Comparison of ENCODE assay signal across 1 cellular context in genomic region chr10:85228726-85229125, GRCh38.
TF ChIP-seq lines count a peak whose summit lies in the region.

No MANE protein-coding gene starts in this region.

TF ChIP-seq in HepG2, 621 proteins besides CTCF, POLR2A, EP300 and RAD21 (continued from another document):
- TF ChIP-seq ZNF280D (CRISPR knock-in tag; IDR thresholded peaks at IDR 0.05) (no peak), ZNF749 (CRISPR knock-in tag; IDR thresholded peaks at IDR 0.05; ENCODE audit: borderline replicate concordance) (no peak), ZNF496 (CRISPR knock-in tag; IDR thresholded peaks at IDR 0.05; ENCODE audit: insufficient replicate concordance) (no peak), ZNF891 (CRISPR knock-in tag; IDR thresholded peaks at IDR 0.05) (no peak), ZNF382 (CRISPR knock-in tag; IDR thresholded peaks at IDR 0.05; ENCODE audit: borderline replicate concordance) (no peak)
- TF ChIP-seq, protein P1, sequence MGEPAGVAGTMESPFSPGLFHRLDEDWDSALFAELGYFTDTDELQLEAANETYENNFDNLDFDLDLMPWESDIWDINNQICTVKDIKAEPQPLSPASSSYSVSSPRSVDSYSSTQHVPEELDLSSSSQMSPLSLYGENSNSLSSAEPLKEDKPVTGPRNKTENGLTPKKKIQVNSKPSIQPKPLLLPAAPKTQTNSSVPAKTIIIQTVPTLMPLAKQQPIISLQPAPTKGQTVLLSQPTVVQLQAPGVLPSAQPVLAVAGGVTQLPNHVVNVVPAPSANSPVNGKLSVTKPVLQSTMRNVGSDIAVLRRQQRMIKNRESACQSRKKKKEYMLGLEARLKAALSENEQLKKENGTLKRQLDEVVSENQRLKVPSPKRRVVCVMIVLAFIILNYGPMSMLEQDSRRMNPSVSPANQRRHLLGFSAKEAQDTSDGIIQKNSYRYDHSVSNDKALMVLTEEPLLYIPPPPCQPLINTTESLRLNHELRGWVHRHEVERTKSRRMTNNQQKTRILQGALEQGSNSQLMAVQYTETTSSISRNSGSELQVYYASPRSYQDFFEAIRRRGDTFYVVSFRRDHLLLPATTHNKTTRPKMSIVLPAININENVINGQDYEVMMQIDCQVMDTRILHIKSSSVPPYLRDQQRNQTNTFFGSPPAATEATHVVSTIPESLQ (CRISPR knock-in tag; conservative IDR thresholded peaks at IDR 0.05) = no peak
- TF ChIP-seq, protein P2, sequence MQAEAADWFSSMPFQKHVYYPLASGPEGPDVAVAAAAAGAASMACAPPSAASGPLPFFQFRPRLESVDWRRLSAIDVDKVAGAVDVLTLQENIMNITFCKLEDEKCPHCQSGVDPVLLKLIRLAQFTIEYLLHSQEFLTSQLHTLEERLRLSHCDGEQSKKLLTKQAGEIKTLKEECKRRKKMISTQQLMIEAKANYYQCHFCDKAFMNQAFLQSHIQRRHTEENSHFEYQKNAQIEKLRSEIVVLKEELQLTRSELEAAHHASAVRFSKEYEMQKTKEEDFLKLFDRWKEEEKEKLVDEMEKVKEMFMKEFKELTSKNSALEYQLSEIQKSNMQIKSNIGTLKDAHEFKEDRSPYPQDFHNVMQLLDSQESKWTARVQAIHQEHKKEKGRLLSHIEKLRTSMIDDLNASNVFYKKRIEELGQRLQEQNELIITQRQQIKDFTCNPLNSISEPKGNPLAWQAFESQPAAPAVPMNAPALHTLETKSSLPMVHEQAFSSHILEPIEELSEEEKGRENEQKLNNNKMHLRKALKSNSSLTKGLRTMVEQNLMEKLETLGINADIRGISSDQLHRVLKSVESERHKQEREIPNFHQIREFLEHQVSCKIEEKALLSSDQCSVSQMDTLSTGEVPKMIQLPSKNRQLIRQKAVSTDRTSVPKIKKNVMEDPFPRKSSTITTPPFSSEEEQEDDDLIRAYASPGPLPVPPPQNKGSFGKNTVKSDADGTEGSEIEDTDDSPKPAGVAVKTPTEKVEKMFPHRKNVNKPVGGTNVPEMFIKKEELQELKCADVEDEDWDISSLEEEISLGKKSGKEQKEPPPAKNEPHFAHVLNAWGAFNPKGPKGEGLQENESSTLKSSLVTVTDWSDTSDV (CRISPR knock-in tag; IDR thresholded peaks at IDR 0.05) = no peak
- TF ChIP-seq, protein P3, sequence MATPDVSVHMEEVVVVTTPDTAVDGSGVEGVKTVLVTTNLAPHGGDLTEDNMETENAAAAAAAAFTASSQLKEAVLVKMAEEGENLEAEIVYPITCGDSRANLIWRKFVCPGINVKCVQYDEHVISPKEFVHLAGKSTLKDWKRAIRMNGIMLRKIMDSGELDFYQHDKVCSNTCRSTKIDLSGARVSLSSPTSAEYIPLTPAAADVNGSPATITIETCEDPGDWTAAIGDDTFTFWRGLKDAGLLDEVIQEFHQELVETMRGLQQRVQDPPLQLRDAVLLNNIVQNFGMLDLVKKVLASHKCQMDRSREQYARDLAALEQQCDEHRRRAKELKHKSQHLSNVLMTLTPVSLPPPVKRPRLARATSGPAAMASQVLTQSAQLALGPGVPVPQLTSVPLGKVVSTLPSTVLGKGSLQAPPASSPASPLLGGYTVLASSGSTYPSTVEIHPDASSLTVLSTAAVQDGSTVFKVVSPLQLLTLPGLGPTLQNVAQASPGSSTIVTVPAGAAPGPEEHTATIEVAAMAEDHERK (CRISPR knock-in tag; IDR thresholded peaks at IDR 0.05; ENCODE audit: low read depth) = no peak
